ENCODE assay signal across 12 cellular contexts in the genomic region with DNA sequence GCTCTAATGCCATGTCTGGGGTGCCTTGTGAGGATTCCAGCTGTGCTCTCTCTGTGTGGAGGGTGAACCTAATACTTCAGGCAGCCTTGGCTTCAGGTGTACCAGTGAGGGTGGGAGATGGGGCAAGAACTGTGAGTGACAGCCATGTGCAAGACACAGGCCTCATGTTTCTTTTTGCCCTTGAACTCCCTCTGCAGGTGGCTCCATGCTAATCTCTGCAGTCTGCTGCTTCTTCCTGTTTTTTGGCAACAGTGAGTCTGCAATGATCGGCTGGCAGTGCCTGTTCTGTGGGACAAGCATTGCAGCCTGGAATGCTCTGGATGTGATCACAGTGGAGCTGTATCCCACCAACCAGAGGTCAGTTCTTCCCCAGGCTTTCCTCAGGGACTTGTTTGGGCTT.
A peak's percentile ranks its signal among the peaks of the same experiment; 100 is the strongest.
DNase-seq lines count a peak whose midpoint lies in the region; ATAC-seq lines count a peak whose summit lies in the region.
"Had no signal": no experiment of that assay in that cellular context is flagged by ENCODE, and none has a peak within 500 bp of the region (broad histone marks: within the 10 kb centered on the region; RNA-seq: fewer than 3 reads in every experiment).

No MANE protein-coding gene starts in this region.

- in situ Hi-C loops in KBM-7 (cut with MboI; ENCODE audit: low pct_unique_long_range_greater_than_20kb, low sequenced_read_pairs) = no loop called here

- DNase-seq in NCI-H2171 treated with DMSO at 0.1 percent for 48 hours (lab: John Stamatoyannopoulos, UW) (peak; percentile 44), NCI-H2171 (lab: John Stamatoyannopoulos, UW) (no peak), KBM-7 (peak; percentile 67), SKM-1 treated with dmso at 0.1 percent for 144 hours (lab: John Stamatoyannopoulos, UW; ENCODE audit: unreplicated experiment) (peak; percentile 61), left lobe of liver (ENCODE audit: low spot score) (no peak), globus pallidus (ENCODE audit: low spot score) (no peak), SHP77 (lab: John Stamatoyannopoulos, UW) (no peak)
- DNase-seq: activated CD4-positive, CD25-positive, alpha-beta regulatory T cell; activated effector memory CD4-positive, alpha-beta T cell treated with anti-CD3 and anti-CD28 coated beads, Interleukin-2, amount 50 U/mL, for 16 hours; NCI-H446 treated with DMSO at 0.1 percent for 48 hours; retina had no signal

- peak; percentile 22 for ATAC-seq in left lobe of liver
- no peak for ATAC-seq in HG02840 (IDR thresholded peaks at IDR 0.05; ENCODE audit: low FRiP score, unreplicated experiment)

Comparison
In these comparisons a context has a peak if more than half of its experiments do, and no peak if none do; other contexts are left out.
1. DNase-seq: peak in NCI-H2171 treated with DMSO at 0.1 percent for 48 hours (single experiment), KBM-7 (single experiment) and SKM-1 treated with dmso at 0.1 percent for 144 hours (single experiment); none in NCI-H2171 (single experiment), left lobe of liver (single experiment), globus pallidus (single experiment) and SHP77 (0 of 2).